ENCODE assay signal across 17 cellular contexts in the genomic region with DNA sequence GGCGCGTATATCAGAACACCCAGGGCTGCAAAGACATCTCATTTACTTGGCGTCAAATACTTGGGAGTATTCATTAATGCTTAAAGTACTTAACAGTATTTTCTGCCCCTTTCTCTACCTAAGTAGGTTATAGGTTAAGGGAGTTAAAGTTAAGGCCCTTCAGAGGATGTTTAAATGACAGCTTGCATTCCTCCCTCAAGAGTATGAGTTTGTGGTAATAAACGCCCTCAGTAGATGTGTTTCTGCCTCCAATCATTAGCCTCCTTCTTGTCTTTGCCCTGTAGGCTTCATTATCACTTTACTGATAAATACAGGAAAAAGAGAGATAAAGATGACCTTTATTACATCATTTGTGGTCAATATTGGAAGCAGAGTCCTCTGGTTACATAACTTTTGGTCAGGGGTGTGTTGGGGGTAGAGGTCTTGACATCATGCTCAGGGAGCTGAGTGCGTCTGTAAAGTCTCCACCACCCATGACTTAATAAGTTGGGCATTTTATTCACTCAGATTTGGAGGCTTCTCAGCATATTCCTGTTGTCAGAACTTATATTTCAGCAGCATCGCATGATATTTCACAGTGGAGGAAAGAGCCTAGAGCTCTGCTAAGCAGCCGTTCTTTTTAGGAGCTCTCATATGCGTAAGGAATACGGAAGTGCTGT.
"Had no signal": no experiment of that assay in that cellular context is flagged by ENCODE, and none has a peak within 500 bp of the region (broad histone marks: within the 10 kb centered on the region; RNA-seq: fewer than 3 reads in every experiment).

No MANE protein-coding gene starts in this region.

- ATAC-seq: activated CD8-positive, alpha-beta memory T cell treated with anti-CD3 and anti-CD28 coated beads, Interleukin-2, amount 10 ng/mL, durations not matched to agents 7 days and 5 days; natural killer cell treated with Interleukin-12 subunit alpha and Interleukin-12 subunit beta and Interleukin-15 and Interleukin-18, amount 100 ng/mL, for 72 hours; stimulated activated naive B cell treated with anti-CD40 and anti-IgM and Interleukin-4, amounts not matched to agents 10 μg/mL and 1 μg/mL and 100 μg/mL, for 72 hours had no signal

- H3K27me3 ChIP-seq: upper lobe of left lung had no signal

- H3K4me1 Mint-ChIP-seq: activated B cell treated with CpG ODN at 0.5 μM for 24 hours; activated CD4-positive, alpha-beta memory T cell treated with anti-CD3 and anti-CD28 coated beads, Interleukin-2, amount 10 ng/mL, durations not matched to agents 7 days and 5 days; brain; central memory CD8-positive, alpha-beta T cell; immature natural killer cell had no signal

- H3K4me3 ChIP-seq: coronary artery, lung, thoracic aorta, upper lobe of left lung had no signal

- H3K9me3 ChIP-seq: thoracic aorta, upper lobe of left lung had no signal

- H3K36me3 ChIP-seq: thoracic aorta, upper lobe of left lung had no signal

- H3K36me3 Mint-ChIP-seq: activated CD8-positive, alpha-beta memory T cell treated with anti-CD3 and anti-CD28 coated beads, Interleukin-2, amount 10 ng/mL, durations not matched to agents 7 days and 5 days; activated naive CD8-positive, alpha-beta T cell treated with anti-CD3 and anti-CD28 coated beads, Interleukin-2, amount 10 ng/mL, durations not matched to agents 7 days and 5 days; brain; immature natural killer cell; mesothelial cell of epicardium; natural killer cell treated with Interleukin-12 subunit alpha and Interleukin-12 subunit beta and Interleukin-15 and Interleukin-18, amount 100 ng/mL, for 72 hours; stimulated activated naive B cell treated with anti-CD40 and anti-IgM and Interleukin-4, amounts not matched to agents 10 μg/mL and 1 μg/mL and 100 μg/mL, for 72 hours had no signal

- H3K27ac ChIP-seq: coronary artery, thoracic aorta, upper lobe of left lung had no signal

- H3K27me3 Mint-ChIP-seq: activated B cell treated with CpG ODN at 0.5 μM for 24 hours; activated CD4-positive, alpha-beta memory T cell treated with anti-CD3 and anti-CD28 coated beads, Interleukin-2, amount 10 ng/mL, durations not matched to agents 7 days and 5 days; activated CD8-positive, alpha-beta memory T cell treated with anti-CD3 and anti-CD28 coated beads, Interleukin-2, amount 10 ng/mL, durations not matched to agents 7 days and 5 days; brain; stimulated activated naive B cell treated with anti-CD40 and anti-IgM and Interleukin-4, amounts not matched to agents 10 μg/mL and 1 μg/mL and 100 μg/mL, for 72 hours had no signal

- H3K27ac Mint-ChIP-seq: activated B cell treated with CpG ODN at 0.5 μM for 24 hours; activated CD4-positive, alpha-beta memory T cell treated with anti-CD3 and anti-CD28 coated beads, Interleukin-2, amount 10 ng/mL, durations not matched to agents 7 days and 5 days; activated CD8-positive, alpha-beta memory T cell treated with anti-CD3 and anti-CD28 coated beads, Interleukin-2, amount 10 ng/mL, durations not matched to agents 7 days and 5 days; activated naive CD8-positive, alpha-beta T cell treated with anti-CD3 and anti-CD28 coated beads, Interleukin-2, amount 10 ng/mL, durations not matched to agents 7 days and 5 days; brain; immature natural killer cell; mesothelial cell of epicardium; natural killer cell treated with Interleukin-12 subunit alpha and Interleukin-12 subunit beta and Interleukin-15 and Interleukin-18, amount 100 ng/mL, for 72 hours; stimulated activated naive B cell treated with anti-CD40 and anti-IgM and Interleukin-4, amounts not matched to agents 10 μg/mL and 1 μg/mL and 100 μg/mL, for 72 hours had no signal

- DNase-seq: activated B cell treated with CpG ODN at 0.5 μM for 24 hours; activated CD4-positive, alpha-beta memory T cell treated with anti-CD3 and anti-CD28 coated beads, Interleukin-2, amount 10 ng/mL, durations not matched to agents 7 days and 5 days; activated CD4-positive, alpha-beta T cell treated with anti-CD3 and anti-CD28 coated beads for 48 hours; activated CD8-positive, alpha-beta memory T cell treated with anti-CD3 and anti-CD28 coated beads, Interleukin-2, amount 10 ng/mL, durations not matched to agents 7 days and 5 days; activated naive CD8-positive, alpha-beta T cell treated with anti-CD3 and anti-CD28 coated beads, Interleukin-2, amount 10 ng/mL, durations not matched to agents 7 days and 5 days; immature natural killer cell; stimulated activated naive B cell treated with anti-CD40 and anti-IgM and Interleukin-4, amounts not matched to agents 10 μg/mL and 1 μg/mL and 100 μg/mL, for 72 hours; T-helper 1 cell; T-helper 9 cell; upper lobe of left lung had no signal

- H3K4me3 Mint-ChIP-seq: activated B cell treated with CpG ODN at 0.5 μM for 24 hours; activated CD4-positive, alpha-beta memory T cell treated with anti-CD3 and anti-CD28 coated beads, Interleukin-2, amount 10 ng/mL, durations not matched to agents 7 days and 5 days; activated CD8-positive, alpha-beta memory T cell treated with anti-CD3 and anti-CD28 coated beads, Interleukin-2, amount 10 ng/mL, durations not matched to agents 7 days and 5 days; activated naive CD8-positive, alpha-beta T cell treated with anti-CD3 and anti-CD28 coated beads, Interleukin-2, amount 10 ng/mL, durations not matched to agents 7 days and 5 days; brain; central memory CD8-positive, alpha-beta T cell; immature natural killer cell; mesothelial cell of epicardium; natural killer cell treated with Interleukin-12 subunit alpha and Interleukin-12 subunit beta and Interleukin-15 and Interleukin-18, amount 100 ng/mL, for 72 hours; stimulated activated naive B cell treated with anti-CD40 and anti-IgM and Interleukin-4, amounts not matched to agents 10 μg/mL and 1 μg/mL and 100 μg/mL, for 72 hours had no signal

- H3K9me3 Mint-ChIP-seq: activated CD4-positive, alpha-beta memory T cell treated with anti-CD3 and anti-CD28 coated beads, Interleukin-2, amount 10 ng/mL, durations not matched to agents 7 days and 5 days; activated naive CD8-positive, alpha-beta T cell treated with anti-CD3 and anti-CD28 coated beads, Interleukin-2, amount 10 ng/mL, durations not matched to agents 7 days and 5 days; brain; central memory CD8-positive, alpha-beta T cell; stimulated activated naive B cell treated with anti-CD40 and anti-IgM and Interleukin-4, amounts not matched to agents 10 μg/mL and 1 μg/mL and 100 μg/mL, for 72 hours had no signal

- H3K4me1 ChIP-seq: upper lobe of left lung had no signal
